Comparison of ENCODE assay signal across 21 cellular contexts in the genomic region with DNA sequence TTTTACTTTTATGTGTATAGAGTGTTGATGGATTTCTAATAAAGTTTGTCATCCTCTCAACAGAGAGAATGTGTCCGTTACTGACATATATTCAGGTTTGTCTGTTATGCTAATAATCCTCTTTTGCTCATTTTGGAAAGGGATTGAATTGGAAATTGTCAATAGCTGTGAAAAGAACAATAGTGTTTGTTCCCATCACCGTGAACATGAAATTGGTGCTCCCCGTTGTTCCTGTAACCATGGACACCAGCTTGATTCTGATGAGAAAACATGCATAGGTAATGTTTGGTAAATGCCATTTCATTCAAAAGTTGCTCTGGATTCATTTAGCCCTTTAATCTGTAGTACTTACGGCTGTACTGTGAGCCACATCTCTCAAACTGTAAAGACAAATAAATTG.
"Had no signal": no experiment of that assay in that cellular context is flagged by ENCODE, and none has a peak within 500 bp of the region (broad histone marks: within the 10 kb centered on the region; RNA-seq: fewer than 3 reads in every experiment).

No MANE protein-coding gene starts in this region.

- H3K27me3 Mint-ChIP-seq: activated naive CD8-positive, alpha-beta T cell treated with anti-CD3 and anti-CD28 coated beads for 36 hours; activated T-cell treated with anti-CD3 and anti-CD28 coated beads, Interleukin-2, amount 50 U/mL, for 24 hours; type B pancreatic cell had no signal

- H3K27me3 ChIP-seq: foreskin keratinocyte, ovary, spleen, vagina had no signal

- H3K9me3 Mint-ChIP-seq: activated naive CD8-positive, alpha-beta T cell treated with anti-CD3 and anti-CD28 coated beads for 36 hours; activated T-cell treated with anti-CD3 and anti-CD28 coated beads, Interleukin-2, amount 50 U/mL, for 24 hours; activated T-helper 17 cell treated with anti-CD3 and anti-CD28 coated beads, Interleukin-2, amount 50 U/mL, for 72 hours; type B pancreatic cell had no signal

- H3K4me3 Mint-ChIP-seq: activated naive CD8-positive, alpha-beta T cell treated with anti-CD3 and anti-CD28 coated beads for 36 hours; activated T-cell treated with anti-CD3 and anti-CD28 coated beads, Interleukin-2, amount 50 U/mL, for 24 hours; activated T-helper 17 cell treated with anti-CD3 and anti-CD28 coated beads, Interleukin-2, amount 50 U/mL, for 72 hours; naive thymus-derived CD4-positive, alpha-beta T cell; type B pancreatic cell had no signal

- ATAC-seq: activated T-helper 17 cell treated with anti-CD3 and anti-CD28 coated beads, Interleukin-2, amount 50 U/mL, for 72 hours; left lobe of liver; lower lobe of right lung; naive thymus-derived CD4-positive, alpha-beta T cell had no signal

- H3K27ac ChIP-seq: foreskin keratinocyte, lower lobe of right lung, ovary, prostate gland, spleen, thoracic aorta, vagina had no signal

- H3K27ac Mint-ChIP-seq: activated naive CD8-positive, alpha-beta T cell treated with anti-CD3 and anti-CD28 coated beads for 36 hours; activated T-cell treated with anti-CD3 and anti-CD28 coated beads, Interleukin-2, amount 50 U/mL, for 24 hours; activated T-helper 17 cell treated with anti-CD3 and anti-CD28 coated beads, Interleukin-2, amount 50 U/mL, for 72 hours; naive thymus-derived CD4-positive, alpha-beta T cell; type B pancreatic cell had no signal

- H3K4me1 Mint-ChIP-seq: activated naive CD8-positive, alpha-beta T cell treated with anti-CD3 and anti-CD28 coated beads for 36 hours; activated T-helper 17 cell treated with anti-CD3 and anti-CD28 coated beads, Interleukin-2, amount 50 U/mL, for 72 hours; naive thymus-derived CD4-positive, alpha-beta T cell had no signal

- H3K4me3 ChIP-seq: lower lobe of right lung, ovary, prostate gland, spleen, thoracic aorta, vagina had no signal

- H3K36me3 ChIP-seq: lower lobe of right lung, ovary, prostate gland, spleen, thoracic aorta, vagina had no signal

- H3K36me3 Mint-ChIP-seq: activated naive CD8-positive, alpha-beta T cell treated with anti-CD3 and anti-CD28 coated beads for 36 hours; naive thymus-derived CD4-positive, alpha-beta T cell; type B pancreatic cell had no signal

- DNase-seq: activated CD4-positive, alpha-beta T cell treated with anti-CD3 and anti-CD28 coated beads for 1 hour; activated naive CD4-positive, alpha-beta T cell; activated naive CD8-positive, alpha-beta T cell treated with anti-CD3 and anti-CD28 coated beads for 36 hours; activated T-cell treated with anti-CD3 and anti-CD28 coated beads, Interleukin-2, amount 50 U/mL, for 24 hours; cerebellar nuclear complex; effector CD4-positive, alpha-beta T cell; erythroblast; lower lobe of right lung; naive thymus-derived CD4-positive, alpha-beta T cell; ovary; spleen; stimulated activated CD4-positive, alpha-beta T cell treated with anti-CD3 and anti-CD28 coated beads, Interleukin-4, amount 100 ng/mL, for 1 hour; stimulated activated naive CD4-positive, alpha-beta T cell treated with Interleukin-2 at 50 U/mL for 16 hours; T-helper 9 cell had no signal

- H3K4me1 ChIP-seq: lower lobe of right lung, prostate gland, spleen, vagina had no signal

- H3K9me3 ChIP-seq: lower lobe of right lung, ovary, prostate gland, spleen, thoracic aorta, vagina had no signal
